ENCODE assay signal across 2 cellular contexts in genomic region chr1:84089470-84090261, GRCh38.
TF ChIP-seq lines count a peak whose summit lies in the region.

No MANE protein-coding gene starts in this region.

TF ChIP-seq in endothelial cell of umbilical vein, 7 proteins besides CTCF, POLR2A, EP300 and RAD21:
- TF ChIP-seq GATA2 (IDR thresholded peaks at IDR 0.05; ENCODE audit: insufficient read depth, insufficient read length, low read depth, low read length): no peak
- no peak for TF ChIP-seq MYC (IDR thresholded peaks at IDR 0.05; ENCODE audit: low read depth, low read length)
- TF ChIP-seq FOS (IDR thresholded peaks at IDR 0.05; ENCODE audit: borderline replicate concordance, insufficient read depth, low read length): peak; percentile 69
- no peak for TF ChIP-seq EZH2 (IDR thresholded peaks at IDR 0.05; ENCODE audit: borderline replicate concordance, low read depth, low read length, severe bottlenecking)
- TF ChIP-seq POLR2AphosphoS5 (IDR thresholded peaks at IDR 0.05; ENCODE audit: insufficient read depth, low read depth, low read length): no peak
- no peak for TF ChIP-seq MAX (IDR thresholded peaks at IDR 0.05; ENCODE audit: insufficient read depth, insufficient read length)
- TF ChIP-seq JUN (IDR thresholded peaks at IDR 0.05; ENCODE audit: borderline replicate concordance, insufficient read depth, insufficient read length, low read depth): no peak

TF ChIP-seq in GM23338, 12 proteins besides CTCF, POLR2A, EP300 and RAD21:
- TF ChIP-seq EZH2phosphoT487 (IDR thresholded peaks at IDR 0.05; ENCODE audit: unreplicated experiment): no peak
- no peak for TF ChIP-seq ZNF331 (CRISPR knock-in tag; IDR thresholded peaks at IDR 0.05; ENCODE audit: low read depth)
- no peak for TF ChIP-seq EZH2 (IDR thresholded peaks at IDR 0.05; ENCODE audit: low read depth, unreplicated experiment)
- TF ChIP-seq NANOG (IDR thresholded peaks at IDR 0.05; ENCODE audit: borderline replicate concordance): no peak
- TF ChIP-seq ETS1 (IDR thresholded peaks at IDR 0.05): no peak
- TF ChIP-seq CREB1 (CRISPR knock-in tag; IDR thresholded peaks at IDR 0.05; ENCODE audit: low read depth): no peak
- no peak for TF ChIP-seq STAT1 (IDR thresholded peaks at IDR 0.05; ENCODE audit: unreplicated experiment)
- no peak for TF ChIP-seq JUNB (IDR thresholded peaks at IDR 0.05; ENCODE audit: unreplicated experiment)
